ENCODE assay signal across 22 cellular contexts in genomic region chr1:160338580-160338979, GRCh38. TPM values are rescaled to one million over a fixed set of nuclear protein-coding genes. Genes with fewer than 3 reads are reported as not detected.
DNase-seq lines count a peak whose midpoint lies in the region; ATAC-seq and TF ChIP-seq lines count a peak whose summit lies in the region.
"Had no signal": no experiment of that assay in that cellular context is flagged by ENCODE, and none has a peak within 500 bp of the region (broad histone marks: within the 10 kb centered on the region; RNA-seq: fewer than 3 reads in every experiment).

No MANE protein-coding gene starts in this region.

- no peak for DNase-seq in CD8-positive, alpha-beta memory T cell
- DNase-seq in MV-4-11 (lab: John Stamatoyannopoulos, UW) = peak; percentile 74
- DNase-seq in NCI-H187 (lab: John Stamatoyannopoulos, UW) = no peak
- DNase-seq in GM03348 (ENCODE audit: low spot score) = no peak
- DNase-seq in GM10248 (ENCODE audit: extremely low spot score) = no peak
- DNase-seq in stimulated activated CD4-positive, alpha-beta T cell treated with anti-CD3 and anti-CD28 coated beads, Interleukin-4, amount 100 ng/mL, for 4 hours = no peak
- DNase-seq: activated B cell treated with CpG ODN at 0.5 μM for 24 hours; activated CD4-positive, alpha-beta memory T cell treated with anti-CD3 and anti-CD28 coated beads, Interleukin-2, amount 10 ng/mL, durations not matched to agents 7 days and 5 days; activated gamma-delta T cell; colonic mucosa; DND-41; effector memory CD8-positive, alpha-beta T cell; KG1; kidney; NCI-H1694 had no signal

- peaks cover 15% of the 10 kb centered on the region for H3K4me1 ChIP-seq in CD8-positive, alpha-beta memory T cell (ENCODE audit: insufficient read depth, low read length)
- peaks cover 28 to 44% of the 10 kb centered on the region in 2 experiments for H3K4me1 ChIP-seq in neutrophil (ENCODE audit: control insufficient read depth in 1 of 2, insufficient read depth in 1 of 2, low read depth in 1 of 2, low read length in 1 of 2)

- peaks cover 0 to 4% of the 10 kb centered on the region in 2 donors for H3K27me3 Mint-ChIP-seq in CD8-positive, alpha-beta memory T cell
- H3K27me3 Mint-ChIP-seq in activated T-helper 17 cell treated with anti-CD3 and anti-CD28 coated beads, Interleukin-2, amount 50 U/mL, for 72 hours = no peaks in the 10 kb centered on the region
- H3K27me3 Mint-ChIP-seq: activated B cell treated with CpG ODN at 0.5 μM for 24 hours; activated CD4-positive, alpha-beta memory T cell treated with anti-CD3 and anti-CD28 coated beads, Interleukin-2, amount 10 ng/mL, durations not matched to agents 7 days and 5 days; effector memory CD8-positive, alpha-beta T cell; type B pancreatic cell had no signal

- H3K9me3 Mint-ChIP-seq in CD8-positive, alpha-beta memory T cell = no peaks in the 10 kb centered on the region
- H3K9me3 Mint-ChIP-seq in activated T-helper 17 cell treated with anti-CD3 and anti-CD28 coated beads, Interleukin-2, amount 50 U/mL, for 72 hours = no peaks in the 10 kb centered on the region
- H3K9me3 Mint-ChIP-seq: activated B cell treated with CpG ODN at 0.5 μM for 24 hours; activated CD4-positive, alpha-beta memory T cell treated with anti-CD3 and anti-CD28 coated beads, Interleukin-2, amount 10 ng/mL, durations not matched to agents 7 days and 5 days; effector memory CD8-positive, alpha-beta T cell; type B pancreatic cell had no signal

- peak overlapping the region in 5 of 8 donors; percentile 2 to 61 (median 13) for H3K27ac Mint-ChIP-seq in CD8-positive, alpha-beta memory T cell
- peak overlapping the region; percentile 1 for H3K27ac Mint-ChIP-seq in activated T-helper 17 cell treated with anti-CD3 and anti-CD28 coated beads, Interleukin-2, amount 50 U/mL, for 72 hours
- H3K27ac Mint-ChIP-seq: activated CD4-positive, alpha-beta memory T cell treated with anti-CD3 and anti-CD28 coated beads, Interleukin-2, amount 10 ng/mL, durations not matched to agents 7 days and 5 days; type B pancreatic cell had no signal

- no peaks in the 10 kb centered on the region for H3K9me3 ChIP-seq in CD8-positive, alpha-beta memory T cell (ENCODE audit: low read length)
- no peaks in the 10 kb centered on the region for H3K9me3 ChIP-seq in neutrophil
- H3K9me3 ChIP-seq: breast epithelium, colonic mucosa, esophagus muscularis mucosa, gastroesophageal sphincter had no signal

- H3K4me1 Mint-ChIP-seq in CD8-positive, alpha-beta memory T cell = peaks cover 51 to 64% (median 52%) of the 10 kb centered on the region in 3 donors
- H3K4me1 Mint-ChIP-seq in activated T-helper 17 cell treated with anti-CD3 and anti-CD28 coated beads, Interleukin-2, amount 50 U/mL, for 72 hours = peaks cover 24% of the 10 kb centered on the region

- no peak for ATAC-seq in activated T-helper 17 cell treated with anti-CD3 and anti-CD28 coated beads, Interleukin-2, amount 50 U/mL, for 72 hours (replicated peaks)
- ATAC-seq: effector memory CD8-positive, alpha-beta T cell; gastroesophageal sphincter had no signal

- no peak overlapping the region for H3K4me3 ChIP-seq in CD8-positive, alpha-beta memory T cell (ENCODE audit: low read length)
- peak overlapping the region in 1 of 2 experiments; percentile 15 for H3K4me3 ChIP-seq in neutrophil (ENCODE audit: low read depth in 1 of 2, low read length in 1 of 2)
- H3K4me3 ChIP-seq: breast epithelium, colonic mucosa, esophagus muscularis mucosa, gastroesophageal sphincter had no signal

- no peak for TF ChIP-seq CTCF in neutrophil (IDR thresholded peaks at IDR 0.05)
- no peak for TF ChIP-seq CTCF in GM10248 (IDR thresholded peaks at IDR 0.05; ENCODE audit: control extremely low read depth, extremely low read depth, low read depth, missing control alignments)

- CTCF ChIA-PET in CD8-positive, alpha-beta memory T cell (lab: Charles Lee) = interaction anchor here (1.6 kb wide), 1 partner anchor 9 kb away, joined by 6 read pairs; no protein-coding TSS in a partner anchor
- CTCF ChIA-PET in GM10248 (lab: Yijun Ruan, JAX) = interaction anchor here (1.4 to 5.3 kb wide), 3 partner anchors 10 to 47 kb away, joined by 4 to 38 read pairs (median 5); no protein-coding TSS in a partner anchor

- H3K27me3 ChIP-seq in CD8-positive, alpha-beta memory T cell (ENCODE audit: insufficient read depth, low read length, poor library complexity, severe bottlenecking) = no peaks in the 10 kb centered on the region
- no peaks in the 10 kb centered on the region for H3K27me3 ChIP-seq in neutrophil
- H3K27me3 ChIP-seq: breast epithelium, colonic mucosa, esophagus muscularis mucosa, gastroesophageal sphincter had no signal

- no peak overlapping the region for H3K4me3 Mint-ChIP-seq in CD8-positive, alpha-beta memory T cell
- no peak overlapping the region for H3K4me3 Mint-ChIP-seq in activated T-helper 17 cell treated with anti-CD3 and anti-CD28 coated beads, Interleukin-2, amount 50 U/mL, for 72 hours
- H3K4me3 Mint-ChIP-seq: activated B cell treated with CpG ODN at 0.5 μM for 24 hours; activated CD4-positive, alpha-beta memory T cell treated with anti-CD3 and anti-CD28 coated beads, Interleukin-2, amount 10 ng/mL, durations not matched to agents 7 days and 5 days; effector memory CD8-positive, alpha-beta T cell; type B pancreatic cell had no signal

- H3K27ac ChIP-seq in CD8-positive, alpha-beta memory T cell (ENCODE audit: low read depth, low read length) = no peak overlapping the region
- peak overlapping the region; percentile 71 for H3K27ac ChIP-seq in neutrophil
- H3K27ac ChIP-seq: breast epithelium, colonic mucosa, esophagus muscularis mucosa, gastroesophageal sphincter had no signal

- H3K36me3 Mint-ChIP-seq in CD8-positive, alpha-beta memory T cell = peaks cover 8 to 80% (median 9%) of the 10 kb centered on the region in 3 donors
- peaks cover 96% of the 10 kb centered on the region for H3K36me3 Mint-ChIP-seq in activated T-helper 17 cell treated with anti-CD3 and anti-CD28 coated beads, Interleukin-2, amount 50 U/mL, for 72 hours (ENCODE audit: low read depth)

- H3K36me3 ChIP-seq in CD8-positive, alpha-beta memory T cell (ENCODE audit: insufficient read depth, low read length) = peaks cover 30% of the 10 kb centered on the region
- peaks cover 51% of the 10 kb centered on the region for H3K36me3 ChIP-seq in neutrophil

- POLR2A ChIA-PET in CD8-positive, alpha-beta memory T cell (lab: Charles Lee) = interaction anchor here (0.6 kb wide), 1 partner anchor 14 kb away, joined by 4 read pairs; no protein-coding TSS in a partner anchor
- POLR2A ChIA-PET in GM10248 (lab: Yijun Ruan, JAX) = no interaction called here

RNA-seq across cellular contexts. Expression of gene COPA, which starts 4.5 kb away (rescaled TPM):
- 100 to 1,000 TPM; 129 to 139 TPM for total RNA-seq in CD8-positive, alpha-beta memory T cell
- polyA plus RNA-seq in CD8-positive, alpha-beta memory T cell = 121 TPM
- 100 to 1,000 TPM; 136 to 178 TPM for total RNA-seq in activated T-helper 17 cell treated with anti-CD3 and anti-CD28 coated beads, Interleukin-2, amount 50 U/mL, for 72 hours

RNA-seq across cellular contexts. Expression of gene NCSTN, which starts 4.6 kb away (rescaled TPM):
- 10 to 100 TPM; 58.7 to 61.3 TPM for total RNA-seq in CD8-positive, alpha-beta memory T cell
- polyA plus RNA-seq in CD8-positive, alpha-beta memory T cell = 74.4 TPM
- 10 to 100 TPM; 58.7 to 67.4 TPM for total RNA-seq in activated T-helper 17 cell treated with anti-CD3 and anti-CD28 coated beads, Interleukin-2, amount 50 U/mL, for 72 hours

RNA-seq across cellular contexts. Expression of gene NHLH1, which starts 28.3 kb away (rescaled TPM):
- total RNA-seq in CD8-positive, alpha-beta memory T cell = under 1 TPM; 0.38 to 0.48 TPM
- polyA plus RNA-seq in CD8-positive, alpha-beta memory T cell = not detected
- 1 to 10 TPM; 1.0 to 1.1 TPM for total RNA-seq in activated T-helper 17 cell treated with anti-CD3 and anti-CD28 coated beads, Interleukin-2, amount 50 U/mL, for 72 hours
- total RNA-seq: esophagus muscularis mucosa, gastroesophageal sphincter, mononuclear cell had no signal

RNA-seq across cellular contexts. Expression of gene PEX19, which starts 53.6 kb away (rescaled TPM):
- 10 to 100 TPM; 56.1 to 57.5 TPM for total RNA-seq in CD8-positive, alpha-beta memory T cell
- polyA plus RNA-seq in CD8-positive, alpha-beta memory T cell = 47.7 TPM
- 10 to 100 TPM; 48.3 to 61.4 TPM for total RNA-seq in activated T-helper 17 cell treated with anti-CD3 and anti-CD28 coated beads, Interleukin-2, amount 50 U/mL, for 72 hours
